ENCODE assay signal across 10 cellular contexts in genomic region chr20:50655325-50655880, GRCh38. TPM values are rescaled to one million over a fixed set of nuclear protein-coding genes. Genes with fewer than 3 reads are reported as not detected.
A peak's percentile ranks its signal among the peaks of the same experiment; 100 is the strongest.
DNase-seq lines count a peak whose midpoint lies in the region; TF ChIP-seq lines count a peak whose summit lies in the region.
"Had no signal": no experiment of that assay in that cellular context is flagged by ENCODE, and none has a peak within 500 bp of the region (broad histone marks: within the 10 kb centered on the region; RNA-seq: fewer than 3 reads in every experiment).

No MANE protein-coding gene starts in this region.

- H3K36me3 Mint-ChIP-seq in HFFc6 (ENCODE audit: low read depth): no peaks in the 10 kb centered on the region
- H3K36me3 Mint-ChIP-seq in CD14-positive monocyte: no peaks in the 10 kb centered on the region

- H3K4me1 Mint-ChIP-seq in HFFc6 (ENCODE audit: low read depth) (peaks cover 30% of the 10 kb centered on the region), CD14-positive monocyte (no peaks in the 10 kb centered on the region)

- H3K4me3 ChIP-seq in astrocyte of the spinal cord (ENCODE audit: low read depth, low read length) (peak overlapping the region; percentile 10), stomach smooth muscle (ENCODE audit: low read length in 2 of 2) (peak overlapping the region; percentile 59 to 61)

- in situ Hi-C loops in astrocyte of the spinal cord (cut with HindIII; ENCODE audit: low sequenced_read_pairs): no loop called here

- no peaks in the 10 kb centered on the region for H3K9me3 Mint-ChIP-seq in HFFc6
- peaks cover 0 to 2% (median 0%) of the 10 kb centered on the region in 7 donors for H3K9me3 Mint-ChIP-seq in CD14-positive monocyte

- H3K27me3 Mint-ChIP-seq in HFFc6 (ENCODE audit: insufficient read depth) (no peaks in the 10 kb centered on the region), CD14-positive monocyte (ENCODE audit: low read depth in 3 of 3) (peaks cover 0 to 5% (median 0%) of the 10 kb centered on the region in 3 donors)

- H3K27ac ChIP-seq in layer of hippocampus (ENCODE audit: low read depth, low read length) (peak overlapping the region; percentile 2), stomach smooth muscle (ENCODE audit: low read length) (peak overlapping the region; percentile 95)

- peaks cover 15% of the 10 kb centered on the region for H3K4me1 ChIP-seq in stomach smooth muscle (ENCODE audit: control insufficient read depth, insufficient read depth, low read length)

- peak overlapping the region; percentile 71 to 79 for H3K9ac ChIP-seq in stomach smooth muscle (ENCODE audit: low read length in 2 of 2)

- H3K9me3 ChIP-seq in stomach smooth muscle (ENCODE audit: control insufficient read depth in 2 of 2, low read length in 2 of 2): no peaks in the 10 kb centered on the region

- intact Hi-C loops in CD14-positive monocyte (cut with micrococcal nuclease): no loop called here

- no peaks in the 10 kb centered on the region for H3K27me3 ChIP-seq in layer of hippocampus (ENCODE audit: control insufficient read depth, insufficient read depth, low read length)
- no peaks in the 10 kb centered on the region for H3K27me3 ChIP-seq in stomach smooth muscle (ENCODE audit: control insufficient read depth in 1 of 2, insufficient read depth in 2 of 2, low read length in 2 of 2)

- H3K4me3 Mint-ChIP-seq in HFFc6: peak overlapping the region; percentile 76
- H3K4me3 Mint-ChIP-seq in CD14-positive monocyte: no peak overlapping the region

- TF ChIP-seq CTCF in HFFc6 (IDR thresholded peaks at IDR 0.05) (no peak), astrocyte of the spinal cord (IDR thresholded peaks at IDR 0.05; ENCODE audit: low read depth, low read length) (no peak), CD14-positive monocyte (IDR thresholded peaks at IDR 0.05) (no peak)

- peak overlapping the region; percentile 82 for H3K27ac Mint-ChIP-seq in HFFc6
- H3K27ac Mint-ChIP-seq in CD14-positive monocyte: no peak overlapping the region

- peak; percentile 53 for DNase-seq in HFFc6
- DNase-seq in astrocyte of the spinal cord (ENCODE audit: low read depth, low spot score): peak; percentile 69
- DNase-seq in CD14-positive monocyte (ENCODE audit: low spot score): no peak
- no peak for DNase-seq in SKM-1 (lab: John Stamatoyannopoulos, UW; ENCODE audit: unreplicated experiment)
- DNase-seq in stimulated activated CD4-positive, alpha-beta T cell treated with anti-CD3 and anti-CD28 coated beads, Interleukin-4, amount 100 ng/mL, for 4 hours: no peak
- no peak for DNase-seq in HuH-7 (ENCODE audit: low spot score)
- DNase-seq: MM.1S had no signal

- no peaks in the 10 kb centered on the region for H3K36me3 ChIP-seq in stomach smooth muscle (ENCODE audit: control insufficient read depth in 2 of 2, insufficient read depth in 2 of 2, low read length in 2 of 2)

RNA-seq across cellular contexts. Expression of gene RIPOR3, which starts 35.9 kb away (rescaled TPM):
- under 1 TPM; 0.07 to 0.25 (median 0.11) TPM for total RNA-seq in HFFc6 (2021; fragmentation: NEBNext Ultra II Directional; extraction: Animal tissue kit (Norgen Biotek cat#: 25700))
- not detected for polyA plus RNA-seq in CD14-positive monocyte
- total RNA-seq: T-helper 2 cell treated with Interferon-gamma antibody and Interleukin-4, amounts not matched to agents 100 ng/mL and 5 ng/mL, for 36 hours had no signal

Comparison
In these comparisons a context has a peak if more than half of its experiments do, and no peak if none do; other contexts are left out.
1. DNase-seq: peak in HFFc6 (single experiment) and astrocyte of the spinal cord (single experiment); none in CD14-positive monocyte (single experiment), SKM-1 (single experiment), stimulated activated CD4-positive, alpha-beta T cell treated with anti-CD3 and anti-CD28 coated beads, Interleukin-4, amount 100 ng/mL, for 4 hours (0 of 2) and HuH-7 (single experiment).